25 cellular contexts compared by ENCODE assay signal in genomic region chr1:217079579-217079978, GRCh38.
"Had no signal": no experiment of that assay in that cellular context is flagged by ENCODE, and none has a peak within 500 bp of the region (broad histone marks: within the 10 kb centered on the region; RNA-seq: fewer than 3 reads in every experiment).

No MANE protein-coding gene starts in this region.

- ATAC-seq: activated CD8-positive, alpha-beta memory T cell treated with anti-CD3 and anti-CD28 coated beads, Interleukin-2, amount 10 ng/mL, durations not matched to agents 7 days and 5 days; activated CD8-positive, alpha-beta T cell treated with anti-CD3 and anti-CD28 coated beads for 36 hours; foreskin keratinocyte; natural killer cell treated with Interleukin-12 subunit alpha and Interleukin-12 subunit beta and Interleukin-15 and Interleukin-18, amount 100 ng/mL, for 72 hours; stimulated activated naive B cell treated with anti-CD40 and anti-IgM and Interleukin-4, amounts not matched to agents 10 μg/mL and 1 μg/mL and 100 μg/mL, for 72 hours had no signal

- H3K4me3 Mint-ChIP-seq: activated CD8-positive, alpha-beta memory T cell treated with anti-CD3 and anti-CD28 coated beads, Interleukin-2, amount 10 ng/mL, durations not matched to agents 7 days and 5 days; activated CD8-positive, alpha-beta T cell treated with anti-CD3 and anti-CD28 coated beads for 36 hours; activated naive CD4-positive, alpha-beta T cell treated with anti-CD3 and anti-CD28 coated beads, Interleukin-2, amount 50 U/mL, for 24 hours; natural killer cell treated with Interleukin-12 subunit alpha and Interleukin-12 subunit beta and Interleukin-15 and Interleukin-18, amount 100 ng/mL, for 72 hours; stimulated activated naive B cell treated with anti-CD40 and anti-IgM and Interleukin-4, amounts not matched to agents 10 μg/mL and 1 μg/mL and 100 μg/mL, for 72 hours; type B pancreatic cell had no signal

- H3K36me3 Mint-ChIP-seq: activated CD8-positive, alpha-beta memory T cell treated with anti-CD3 and anti-CD28 coated beads, Interleukin-2, amount 10 ng/mL, durations not matched to agents 7 days and 5 days; activated naive CD4-positive, alpha-beta T cell treated with anti-CD3 and anti-CD28 coated beads, Interleukin-2, amount 50 U/mL, for 24 hours; natural killer cell treated with Interleukin-12 subunit alpha and Interleukin-12 subunit beta and Interleukin-15 and Interleukin-18, amount 100 ng/mL, for 72 hours; stimulated activated naive B cell treated with anti-CD40 and anti-IgM and Interleukin-4, amounts not matched to agents 10 μg/mL and 1 μg/mL and 100 μg/mL, for 72 hours; type B pancreatic cell had no signal

- H3K27me3 ChIP-seq: brain microvascular endothelial cell, neutrophil, ovary, testis, vagina had no signal

- H3K36me3 ChIP-seq: brain microvascular endothelial cell, neutrophil, ovary, prostate gland, vagina had no signal

- H3K9me3 Mint-ChIP-seq: activated CD8-positive, alpha-beta T cell treated with anti-CD3 and anti-CD28 coated beads for 36 hours; activated naive CD4-positive, alpha-beta T cell treated with anti-CD3 and anti-CD28 coated beads, Interleukin-2, amount 50 U/mL, for 24 hours; stimulated activated naive B cell treated with anti-CD40 and anti-IgM and Interleukin-4, amounts not matched to agents 10 μg/mL and 1 μg/mL and 100 μg/mL, for 72 hours; type B pancreatic cell had no signal

- H3K4me1 ChIP-seq: foreskin keratinocyte, prostate gland, testis, vagina had no signal

- H3K27me3 Mint-ChIP-seq: activated CD8-positive, alpha-beta memory T cell treated with anti-CD3 and anti-CD28 coated beads, Interleukin-2, amount 10 ng/mL, durations not matched to agents 7 days and 5 days; activated CD8-positive, alpha-beta T cell treated with anti-CD3 and anti-CD28 coated beads for 36 hours; activated naive CD4-positive, alpha-beta T cell treated with anti-CD3 and anti-CD28 coated beads, Interleukin-2, amount 50 U/mL, for 24 hours; natural killer cell treated with Interleukin-12 subunit alpha and Interleukin-12 subunit beta and Interleukin-15 and Interleukin-18, amount 100 ng/mL, for 72 hours; stimulated activated naive B cell treated with anti-CD40 and anti-IgM and Interleukin-4, amounts not matched to agents 10 μg/mL and 1 μg/mL and 100 μg/mL, for 72 hours had no signal

- H3K27ac ChIP-seq: brain microvascular endothelial cell, foreskin keratinocyte, neutrophil, ovary, testis, vagina had no signal

- H3K27ac Mint-ChIP-seq: activated CD8-positive, alpha-beta memory T cell treated with anti-CD3 and anti-CD28 coated beads, Interleukin-2, amount 10 ng/mL, durations not matched to agents 7 days and 5 days; activated CD8-positive, alpha-beta T cell treated with anti-CD3 and anti-CD28 coated beads for 36 hours; activated naive CD4-positive, alpha-beta T cell treated with anti-CD3 and anti-CD28 coated beads, Interleukin-2, amount 50 U/mL, for 24 hours; natural killer cell treated with Interleukin-12 subunit alpha and Interleukin-12 subunit beta and Interleukin-15 and Interleukin-18, amount 100 ng/mL, for 72 hours; stimulated activated naive B cell treated with anti-CD40 and anti-IgM and Interleukin-4, amounts not matched to agents 10 μg/mL and 1 μg/mL and 100 μg/mL, for 72 hours; type B pancreatic cell had no signal

- DNase-seq: activated CD4-positive, alpha-beta T cell treated with anti-CD3 and anti-CD28 coated beads for 48 hours; activated CD8-positive, alpha-beta memory T cell treated with anti-CD3 and anti-CD28 coated beads, Interleukin-2, amount 10 ng/mL, durations not matched to agents 7 days and 5 days; activated CD8-positive, alpha-beta T cell treated with anti-CD3 and anti-CD28 coated beads for 36 hours; activated gamma-delta T cell treated with Interleukin-2 at 50 U/mL for 16 hours; activated T-cell treated with anti-CD3 and anti-CD28 coated beads for 4 hours; brain microvascular endothelial cell; central memory CD4-positive, alpha-beta T cell; dermis blood vessel endothelial cell; effector CD8-positive, alpha-beta T cell; erythroblast; foreskin keratinocyte; glutamatergic neuron; hypothalamus; midbrain; ovary; stimulated activated CD4-positive, alpha-beta T cell treated with anti-CD3 and anti-CD28 coated beads, Interleukin-2, amount 100 ng/mL, for 48 hours; stimulated activated CD8-positive, alpha-beta memory T cell treated with anti-CD3 and anti-CD28 coated beads, Interleukin-4, amount 100 ng/mL, for 48 hours; stimulated activated naive B cell treated with anti-CD40 and anti-IgM and Interleukin-4, amounts not matched to agents 10 μg/mL and 1 μg/mL and 100 μg/mL, for 72 hours; testis had no signal

- H3K9me3 ChIP-seq: neutrophil, ovary, prostate gland, testis, vagina had no signal

- H3K4me3 ChIP-seq: ovary, testis, vagina had no signal

- H3K4me1 Mint-ChIP-seq: activated CD8-positive, alpha-beta memory T cell treated with anti-CD3 and anti-CD28 coated beads, Interleukin-2, amount 10 ng/mL, durations not matched to agents 7 days and 5 days; activated naive CD4-positive, alpha-beta T cell treated with anti-CD3 and anti-CD28 coated beads, Interleukin-2, amount 50 U/mL, for 24 hours; stimulated activated naive B cell treated with anti-CD40 and anti-IgM and Interleukin-4, amounts not matched to agents 10 μg/mL and 1 μg/mL and 100 μg/mL, for 72 hours had no signal
